In the genomic region with DNA sequence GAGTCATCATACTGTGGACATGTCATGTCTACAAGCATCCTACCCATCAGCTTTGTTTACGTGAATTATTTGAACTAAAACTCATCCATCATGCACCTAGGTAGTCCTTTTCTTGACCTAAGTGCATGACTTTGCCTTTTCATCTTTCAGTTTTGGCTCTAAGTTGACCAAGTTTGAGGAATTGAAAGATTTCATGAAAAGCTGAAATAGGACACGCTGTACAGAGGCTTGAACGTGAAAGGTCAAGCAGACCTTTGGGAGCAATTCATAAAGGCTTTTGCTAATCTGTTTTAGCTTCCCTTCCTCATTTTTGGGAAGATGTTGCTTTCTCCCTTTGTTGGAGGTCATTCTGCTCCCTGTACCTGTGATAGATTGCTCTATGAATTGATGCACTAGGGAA, we compare ENCODE assay signal across 27 cellular contexts. TPM values are rescaled to one million over a fixed set of nuclear protein-coding genes. Genes with fewer than 3 reads are reported as not detected.
"Had no signal": no experiment of that assay in that cellular context is flagged by ENCODE, and none has a peak within 500 bp of the region (broad histone marks: within the 10 kb centered on the region; RNA-seq: fewer than 3 reads in every experiment).

No MANE protein-coding gene starts in this region.

- H3K4me3 ChIP-seq: esophagus muscularis mucosa, gastroesophageal sphincter had no signal

- H3K27ac ChIP-seq: brain microvascular endothelial cell, esophagus muscularis mucosa, gastroesophageal sphincter had no signal

- H3K27me3 ChIP-seq: brain microvascular endothelial cell, esophagus muscularis mucosa, foreskin keratinocyte, gastroesophageal sphincter had no signal

- H3K36me3 ChIP-seq: brain microvascular endothelial cell, esophagus muscularis mucosa, gastroesophageal sphincter had no signal

- DNase-seq: activated CD4-positive, alpha-beta T cell treated with anti-CD3 and anti-CD28 coated beads for 1 hour; activated CD4-positive, alpha-beta T cell treated with anti-CD3 and anti-CD28 coated beads for 4 hours; activated CD4-positive, alpha-beta T cell treated with anti-CD3 and anti-CD28 coated beads, Interleukin-2, amount 50 U/mL, for 1 hour; activated CD4-positive, alpha-beta T cell treated with anti-CD3 and anti-CD28 coated beads, Interleukin-2, amount 50 U/mL, for 48 hours; activated CD8-positive, alpha-beta memory T cell treated with anti-CD3 and anti-CD28 coated beads for 24 hours; activated CD8-positive, alpha-beta T cell treated with anti-CD3 and anti-CD28 coated beads for 36 hours; activated effector memory CD4-positive, alpha-beta T cell treated with Interleukin-2 at 50 U/mL for 16 hours; activated gamma-delta T cell treated with Interleukin-2 at 50 U/mL for 16 hours; activated naive CD4-positive, alpha-beta T cell treated with anti-CD3 and anti-CD28 coated beads, Interleukin-2, amount 50 U/mL, for 16 hours; activated naive CD4-positive, alpha-beta T cell treated with Interleukin-2 at 50 U/mL for 16 hours; activated T-cell treated with anti-CD3 and anti-CD28 coated beads, Interleukin-2, amount 50 U/mL, for 4 hours; amniotic stem cell; anterior cingulate cortex; brain microvascular endothelial cell; cortex of kidney; dermis blood vessel endothelial cell; effector CD4-positive, alpha-beta T cell; effector memory CD8-positive, alpha-beta T cell; erythroblast; foreskin keratinocyte; T-helper 2 cell had no signal

- ATAC-seq: activated CD8-positive, alpha-beta T cell treated with anti-CD3 and anti-CD28 coated beads for 36 hours; activated T-cell treated with anti-CD3 and anti-CD28 coated beads, Interleukin-2, amount 50 U/mL, for 4 hours; activated T-helper 17 cell treated with anti-CD3 and anti-CD28 coated beads, Interleukin-2, amount 50 U/mL, for 72 hours; effector memory CD8-positive, alpha-beta T cell; foreskin keratinocyte; gastroesophageal sphincter; WTC11 had no signal

- H3K9me3 ChIP-seq: esophagus muscularis mucosa, gastroesophageal sphincter had no signal

RNA-seq across cellular contexts. Expression of a gene that starts 55.1 kb away (rescaled TPM):
- total RNA-seq: activated CD8-positive, alpha-beta T cell treated with anti-CD3 and anti-CD28 coated beads for 36 hours; activated T-cell treated with anti-CD3 and anti-CD28 coated beads, Interleukin-2, amount 50 U/mL, for 4 hours; activated T-helper 17 cell treated with anti-CD3 and anti-CD28 coated beads, Interleukin-2, amount 50 U/mL, for 72 hours; astrocyte; foreskin keratinocyte; T-helper 1 cell treated with Interleukin-12 subunit alpha and Interleukin-12 subunit beta and Interleukin-4 antibody, amounts not matched to agents 30 ng/mL and 1 ng/mL, for 36 hours; WTC11 had no signal
- polyA plus RNA-seq: foreskin keratinocyte had no signal
